ENCODE assay signal across 11 cellular contexts in genomic region chr1:9766759-9767442, GRCh38. TPM values are rescaled to one million over a fixed set of nuclear protein-coding genes. Genes with fewer than 3 reads are reported as not detected.
DNase-seq lines count a peak whose midpoint lies in the region; ATAC-seq and TF ChIP-seq lines count a peak whose summit lies in the region.
"Had no signal": no experiment of that assay in that cellular context is flagged by ENCODE, and none has a peak within 500 bp of the region (broad histone marks: within the 10 kb centered on the region; RNA-seq: fewer than 3 reads in every experiment).

No MANE protein-coding gene starts in this region.

- POLR2A ChIA-PET in naive thymus-derived CD8-positive, alpha-beta T cell (lab: Charles Lee) = no interaction called here

- no peaks in the 10 kb centered on the region for H3K9me3 Mint-ChIP-seq in nephron progenitor cell
- no peaks in the 10 kb centered on the region for H3K9me3 Mint-ChIP-seq in naive thymus-derived CD8-positive, alpha-beta T cell

- H3K27me3 ChIP-seq in MG63 = no peaks in the 10 kb centered on the region
- H3K27me3 ChIP-seq: tibial artery had no signal

- ATAC-seq in HG03469 (IDR thresholded peaks at IDR 0.05; ENCODE audit: unreplicated experiment) (no peak), GM21529 (IDR thresholded peaks at IDR 0.05; ENCODE audit: unreplicated experiment) (no peak)
- ATAC-seq in naive thymus-derived CD8-positive, alpha-beta T cell = no peak
- ATAC-seq: activated CD4-positive, CD25-positive, alpha-beta regulatory T cell treated with anti-CD3 and anti-CD28 coated beads, Interleukin-2, amount 50 U/mL, for 24 hours had no signal

- no peaks in the 10 kb centered on the region for H3K27me3 Mint-ChIP-seq in nephron progenitor cell (ENCODE audit: low read depth, poor library complexity)
- no peaks in the 10 kb centered on the region for H3K27me3 Mint-ChIP-seq in naive thymus-derived CD8-positive, alpha-beta T cell

- H3K36me3 Mint-ChIP-seq in nephron progenitor cell (ENCODE audit: low read depth) = peaks cover 46% of the 10 kb centered on the region
- H3K36me3 Mint-ChIP-seq in naive thymus-derived CD8-positive, alpha-beta T cell = peaks cover 0 to 39% (median 0%) of the 10 kb centered on the region in 3 donors

- DNase-seq in AG09319 (ENCODE audit: extremely low read depth, low read depth) = peak; percentile 91
- peak; percentile 88 for DNase-seq in MG63
- DNase-seq in dedifferentiated amniotic fluid mesenchymal stem cell (ENCODE audit: extremely low spot score) = peak; percentile 95
- DNase-seq in nephron progenitor cell = no peak
- no peak for DNase-seq in LoVo (ENCODE audit: low spot score)
- DNase-seq in naive thymus-derived CD8-positive, alpha-beta T cell = no peak
- DNase-seq: left cardiac atrium, tibial artery had no signal

- no peak overlapping the region for H3K4me3 Mint-ChIP-seq in nephron progenitor cell
- no peak overlapping the region for H3K4me3 Mint-ChIP-seq in naive thymus-derived CD8-positive, alpha-beta T cell

- TF ChIP-seq CTCF in AG09319 (IDR thresholded peaks at IDR 0.05; ENCODE audit: low read depth, low read length) (no peak), nephron progenitor cell (IDR thresholded peaks at IDR 0.05) (no peak)

- no peaks in the 10 kb centered on the region for H3K9me3 ChIP-seq in MG63
- H3K9me3 ChIP-seq: tibial artery had no signal

- H3K36me3 ChIP-seq in MG63 = no peaks in the 10 kb centered on the region

- H3K27ac Mint-ChIP-seq in nephron progenitor cell = peak overlapping the region; percentile 92
- peak overlapping the region in 1 of 10 donors; percentile 35 for H3K27ac Mint-ChIP-seq in naive thymus-derived CD8-positive, alpha-beta T cell

- peaks cover 5% of the 10 kb centered on the region for H3K4me1 Mint-ChIP-seq in nephron progenitor cell
- peaks cover 6 to 32% (median 11%) of the 10 kb centered on the region in 4 donors for H3K4me1 Mint-ChIP-seq in naive thymus-derived CD8-positive, alpha-beta T cell

- no peak overlapping the region for H3K4me3 ChIP-seq in MG63
- H3K4me3 ChIP-seq: tibial artery had no signal

RNA-seq across cellular contexts. Expression of gene CLSTN1, which starts 56.9 kb away (rescaled TPM):
- 31.7 and 43.6 TPM in 2 replicates for total RNA-seq in MG63 (2014; rRNA removed; shearing (Covaris generic); ENCODE audit: low replicate concordance)
- total RNA-seq in naive thymus-derived CD8-positive, alpha-beta T cell = 10 to 100 TPM; 62.9 to 63.1 TPM
- 10 to 100 TPM; 10.7 to 32.3 (median 12.9) TPM for polyA plus RNA-seq in naive thymus-derived CD8-positive, alpha-beta T cell

Comparison
In these comparisons a context has a peak if more than half of its experiments do, and no peak if none do; other contexts are left out.
1. DNase-seq: peak in AG09319 (single experiment), MG63 (single experiment) and dedifferentiated amniotic fluid mesenchymal stem cell (single experiment); none in nephron progenitor cell (single experiment), LoVo (single experiment) and naive thymus-derived CD8-positive, alpha-beta T cell (0 of 10).